Comparison of ENCODE assay signal across 15 cellular contexts in the genomic region with DNA sequence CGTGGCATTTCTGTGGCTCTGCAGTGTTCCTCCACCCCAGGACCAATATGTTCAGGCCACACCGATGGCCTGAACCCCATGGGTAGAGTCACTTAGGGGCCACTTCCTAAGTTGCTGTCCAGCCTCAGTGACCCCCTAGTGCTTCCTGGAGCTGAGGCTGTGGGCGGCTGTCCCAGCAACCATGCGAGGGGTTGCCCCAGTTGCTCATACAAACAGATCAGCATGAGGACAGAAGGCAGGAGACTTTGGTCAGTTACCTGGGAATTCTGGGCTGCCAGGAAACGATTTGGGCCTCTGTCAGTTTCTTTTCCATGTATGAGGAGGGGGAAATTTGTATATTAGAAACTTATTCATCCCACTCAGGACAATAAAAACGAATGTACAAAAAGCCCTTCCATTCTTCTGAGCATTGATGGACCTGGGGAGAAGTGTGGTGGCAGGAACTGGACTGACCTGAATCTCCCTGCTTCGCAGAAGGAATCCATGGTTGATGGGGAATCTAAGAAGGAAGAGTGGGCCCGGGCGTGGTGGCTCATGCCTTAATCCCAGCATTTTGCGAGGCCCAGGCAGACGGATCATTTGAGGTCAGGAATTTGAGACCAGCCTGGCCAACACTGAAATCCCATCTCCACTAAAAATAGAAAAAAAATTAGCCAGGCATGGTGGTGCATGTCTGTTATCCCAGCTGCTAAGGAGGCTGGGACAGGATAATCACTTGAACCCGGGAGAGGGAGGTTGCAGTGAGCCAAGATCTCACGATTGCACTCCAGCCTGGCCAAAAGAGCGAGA. TPM values are rescaled to one million over a fixed set of nuclear protein-coding genes. Genes with fewer than 3 reads are reported as not detected.
DNase-seq lines count a peak whose midpoint lies in the region; ATAC-seq and TF ChIP-seq lines count a peak whose summit lies in the region.
"Had no signal": no experiment of that assay in that cellular context is flagged by ENCODE, and none has a peak within 500 bp of the region (broad histone marks: within the 10 kb centered on the region; RNA-seq: fewer than 3 reads in every experiment).

No MANE protein-coding gene starts in this region.

- intact Hi-C loops in gastrocnemius medialis (cut with DNase I; ENCODE audit: low total_unique reads), result no loop called here
- intact Hi-C loops in breast epithelium (cut with DNase I; ENCODE audit: low total_unique reads), result no loop called here

- H3K4me1 Mint-ChIP-seq in T-helper 1 cell treated with Interleukin-12 subunit alpha and Interleukin-12 subunit beta and Interleukin-4 antibody, amounts not matched to agents 30 μg/mL and 1 μg/mL, for 36 hours (ENCODE audit: low read depth), result peaks cover 53% of the 10 kb centered on the region
- peaks cover 41 to 47% of the 10 kb centered on the region in 2 donors for H3K4me1 Mint-ChIP-seq in immature natural killer cell

- no peaks in the 10 kb centered on the region for H3K27me3 ChIP-seq in SJCRH30
- no peaks in the 10 kb centered on the region for H3K27me3 ChIP-seq in gastrocnemius medialis
- H3K27me3 ChIP-seq in breast epithelium, result no peaks in the 10 kb centered on the region

- peak overlapping the region; percentile 83 for H3K4me3 Mint-ChIP-seq in T-helper 1 cell treated with Interleukin-12 subunit alpha and Interleukin-12 subunit beta and Interleukin-4 antibody, amounts not matched to agents 30 μg/mL and 1 μg/mL, for 36 hours
- peak overlapping the region; percentile 82 to 88 (median 83) for H3K4me3 Mint-ChIP-seq in immature natural killer cell

- no peaks in the 10 kb centered on the region for H3K27me3 Mint-ChIP-seq in T-helper 1 cell treated with Interleukin-12 subunit alpha and Interleukin-12 subunit beta and Interleukin-4 antibody, amounts not matched to agents 30 μg/mL and 1 μg/mL, for 36 hours (ENCODE audit: low read depth)
- peaks cover 2 to 6% (median 5%) of the 10 kb centered on the region in 3 donors for H3K27me3 Mint-ChIP-seq in immature natural killer cell (ENCODE audit: low read depth in 3 of 3)

- H3K36me3 Mint-ChIP-seq in T-helper 1 cell treated with Interleukin-12 subunit alpha and Interleukin-12 subunit beta and Interleukin-4 antibody, amounts not matched to agents 30 μg/mL and 1 μg/mL, for 36 hours (ENCODE audit: low read depth), result peaks cover 45% of the 10 kb centered on the region
- peaks cover 0 to 5% (median under 1%) of the 10 kb centered on the region in 3 donors for H3K36me3 Mint-ChIP-seq in immature natural killer cell

- TF ChIP-seq CTCF in gastrocnemius medialis (IDR thresholded peaks at IDR 0.05 in 4 of 5, conservative IDR thresholded peaks at IDR 0.05 in 1 of 5) (no peak), breast epithelium (IDR thresholded peaks at IDR 0.05) (no peak)

- ATAC-seq in gastrocnemius medialis, result peak in 1 of 2 donors; percentile 9

- no peak overlapping the region for H3K4me3 ChIP-seq in SJCRH30
- peak overlapping the region in 1 of 4 donors; percentile 18 for H3K4me3 ChIP-seq in gastrocnemius medialis
- no peak overlapping the region for H3K4me3 ChIP-seq in breast epithelium

- DNase-seq in T-helper 1 cell (no peak), SJCRH30 (peak; percentile 85 to 89), immature natural killer cell (no peak), gastrocnemius medialis (no peak), RKO (ENCODE audit: low spot score) (no peak), breast epithelium (ENCODE audit: low spot score in 2 of 2) (no peak), inferior parietal cortex (ENCODE audit: extremely low spot score) (no peak)
- DNase-seq: GOT3, NCI-H1417, NCI-H748 treated with DMSO at 0.1 percent for 48 hours, SIG-M5 had no signal

- H3K36me3 ChIP-seq in SJCRH30 (no peaks in the 10 kb centered on the region), gastrocnemius medialis (no peaks in the 10 kb centered on the region), breast epithelium (no peaks in the 10 kb centered on the region)
- H3K36me3 ChIP-seq: thoracic aorta had no signal

- in situ Hi-C loops in gastrocnemius medialis (cut with MboI; ENCODE audit: low sequenced_read_pairs in 4 of 4), result loop anchor here in 3 of 4 donors (5.0 to 10.0 kb wide), 4 partner anchors 64 to 107 kb away; no protein-coding TSS in a partner anchor

- TF ChIP-seq POLR2A in gastrocnemius medialis (IDR thresholded peaks at IDR 0.05) (no peak), breast epithelium (IDR thresholded peaks at IDR 0.05) (no peak)

- peaks cover 13% of the 10 kb centered on the region for H3K9me3 Mint-ChIP-seq in T-helper 1 cell treated with Interleukin-12 subunit alpha and Interleukin-12 subunit beta and Interleukin-4 antibody, amounts not matched to agents 30 μg/mL and 1 μg/mL, for 36 hours
- H3K9me3 Mint-ChIP-seq in immature natural killer cell, result no peaks in the 10 kb centered on the region

- no peaks in the 10 kb centered on the region for H3K9me3 ChIP-seq in SJCRH30 (replicated peaks)
- H3K9me3 ChIP-seq in gastrocnemius medialis, result no peaks in the 10 kb centered on the region
- no peaks in the 10 kb centered on the region for H3K9me3 ChIP-seq in breast epithelium
- H3K9me3 ChIP-seq: thoracic aorta had no signal

- H3K27ac Mint-ChIP-seq in T-helper 1 cell treated with Interleukin-12 subunit alpha and Interleukin-12 subunit beta and Interleukin-4 antibody, amounts not matched to agents 30 μg/mL and 1 μg/mL, for 36 hours, result peak overlapping the region; percentile 49
- peak overlapping the region; percentile 82 to 92 (median 90) for H3K27ac Mint-ChIP-seq in immature natural killer cell

- H3K27ac ChIP-seq in SJCRH30 (peak overlapping the region; percentile 83), gastrocnemius medialis (peak overlapping the region; percentile 79 to 85 (median 83)), breast epithelium (peak overlapping the region in 1 of 2 donors; percentile 80)

- H3K4me1 ChIP-seq in SJCRH30 (peaks cover 29% of the 10 kb centered on the region), gastrocnemius medialis (peaks cover 40 to 50% of the 10 kb centered on the region in 2 donors), breast epithelium (no peaks in the 10 kb centered on the region)

RNA-seq across cellular contexts. Expression of gene IL32, which starts 4.9 kb away (rescaled TPM):
- 158 and 177 TPM in 2 replicates for total RNA-seq in SJCRH30 (2014; rRNA removed; shearing (Covaris generic))
- 1,000 to 10,000 TPM in 1 of 3 donors, 100 to 1,000 TPM in 2; 878 to 1,331 (median 944) TPM for polyA plus RNA-seq in immature natural killer cell
- total RNA-seq in gastrocnemius medialis, result 10 to 100 TPM; 45.4 to 79.0 (median 54.6) TPM
- total RNA-seq in breast epithelium, result 10 to 100 TPM in 2 of 3 donors, 1 to 10 TPM in 1; 9.1 to 17.0 (median 12.0) TPM

RNA-seq across cellular contexts. Expression of gene MMP25, which starts 14.2 kb away (rescaled TPM):
- 0.06 and 0.13 TPM in 2 replicates for total RNA-seq in SJCRH30 (2014; rRNA removed; shearing (Covaris generic))
- polyA plus RNA-seq in immature natural killer cell, result 1 to 10 TPM in 1 of 3 donors, under 1 TPM in 2; 0.19 to 2.2 (median 0.73) TPM
- total RNA-seq in gastrocnemius medialis (under 1 TPM in 3 of 4 donors, not detected in 1; 0.15 to 0.75 (median 0.58) TPM), breast epithelium (1 to 10 TPM in 1 of 3 donors, under 1 TPM in 2; 0.59 to 1.1 (median 0.98) TPM)

RNA-seq across cellular contexts. Expression of gene BICDL2, which starts 23.8 kb away (rescaled TPM):
- not detected in 2 replicates for total RNA-seq in SJCRH30 (2014; rRNA removed; shearing (Covaris generic))
- not detected for polyA plus RNA-seq in immature natural killer cell
- total RNA-seq in gastrocnemius medialis (under 1 TPM in 1 of 4 donors, not detected in 3; 0.32 TPM), breast epithelium (10 to 100 TPM in 2 of 3 donors, not detected in 1; 31.5 to 50.1 TPM)
- total RNA-seq: A172, HT1080 had no signal

RNA-seq across cellular contexts. Expression of gene THOC6, which starts 36.7 kb away (rescaled TPM):
- 25.5 and 29.4 TPM in 2 replicates for total RNA-seq in SJCRH30 (2014; rRNA removed; shearing (Covaris generic))
- 10 to 100 TPM; 40.1 to 45.4 (median 42.1) TPM for polyA plus RNA-seq in immature natural killer cell
- total RNA-seq in gastrocnemius medialis (10 to 100 TPM; 15.0 to 31.1 (median 21.5) TPM), breast epithelium (10 to 100 TPM; 15.5 to 26.1 (median 18.4) TPM)

RNA-seq across cellular contexts. Expression of gene HCFC1R1, which starts 36.8 kb away (rescaled TPM):
- 16.8 and 18.9 TPM in 2 replicates for total RNA-seq in SJCRH30 (2014; rRNA removed; shearing (Covaris generic))
- polyA plus RNA-seq in immature natural killer cell, result 10 to 100 TPM; 17.2 to 37.3 (median 21.5) TPM
- 100 to 1,000 TPM in 1 of 4 donors, 10 to 100 TPM in 3; 41.8 to 124 (median 66.9) TPM for total RNA-seq in gastrocnemius medialis
- total RNA-seq in breast epithelium, result 10 to 100 TPM in 2 of 3 donors, 1 to 10 TPM in 1; 8.8 to 26.5 (median 17.3) TPM

Comparison
In these comparisons a context has a peak if more than half of its experiments do, and no peak if none do; other contexts are left out.
1. DNase-seq: peak in SJCRH30 (2 of 2); none in T-helper 1 cell (0 of 5), immature natural killer cell (0 of 3), gastrocnemius medialis (0 of 2), RKO (single experiment), breast epithelium (0 of 2) and inferior parietal cortex (single experiment).